9 cellular contexts compared by ENCODE assay signal in genomic region chr20:48769111-48769879, GRCh38. TPM values are rescaled to one million over a fixed set of nuclear protein-coding genes. Genes with fewer than 3 reads are reported as not detected.
DNase-seq lines count a peak whose midpoint lies in the region; ATAC-seq and TF ChIP-seq lines count a peak whose summit lies in the region.
"Had no signal": no experiment of that assay in that cellular context is flagged by ENCODE, and none has a peak within 500 bp of the region (broad histone marks: within the 10 kb centered on the region; RNA-seq: fewer than 3 reads in every experiment).

No MANE protein-coding gene starts in this region.

- peak overlapping the region; percentile 67 for H3K27ac Mint-ChIP-seq in neural progenitor cell

- H3K36me3 Mint-ChIP-seq in neural progenitor cell: peaks cover 26% of the 10 kb centered on the region

- peak overlapping the region; percentile 38 for H3K4me3 Mint-ChIP-seq in neural progenitor cell

- no peaks in the 10 kb centered on the region for H4K20me1 ChIP-seq in DND-41 (ENCODE audit: insufficient read depth, low read length)
- no peaks in the 10 kb centered on the region for H4K20me1 ChIP-seq in PC-3 (ENCODE audit: low read length)
- H4K20me1 ChIP-seq in neural progenitor cell (ENCODE audit: low read depth): no peaks in the 10 kb centered on the region

- H3K27ac ChIP-seq in DND-41 (ENCODE audit: low read length) (no peak overlapping the region), PC-3 (ENCODE audit: low read length) (no peak overlapping the region), neural progenitor cell (no peak overlapping the region)

- no peaks in the 10 kb centered on the region for H3K36me3 ChIP-seq in DND-41 (ENCODE audit: insufficient read depth, low read length)
- no peaks in the 10 kb centered on the region for H3K36me3 ChIP-seq in PC-3 (ENCODE audit: low read depth, low read length)
- H3K36me3 ChIP-seq in neural progenitor cell: no peaks in the 10 kb centered on the region

- no peak overlapping the region for H3K9ac ChIP-seq in DND-41 (ENCODE audit: low read depth, low read length)
- H3K9ac ChIP-seq in PC-3 (ENCODE audit: low read length): no peak overlapping the region
- no peak overlapping the region for H3K9ac ChIP-seq in neural progenitor cell

- H3K4me1 ChIP-seq in DND-41 (ENCODE audit: insufficient read depth, low read length) (no peaks in the 10 kb centered on the region; the same call in 1 of the 2 replicates), PC-3 (ENCODE audit: insufficient read depth, low read length) (no peaks in the 10 kb centered on the region; the same call in 1 of the 2 replicates), neural progenitor cell (peaks cover 6% of the 10 kb centered on the region)

- no TSS peak for BruUV-seq in PC-3 (replicated peaks; lab: Mats Ljungman, UMichigan)

- H3F3A ChIP-seq in PC-3 (ENCODE audit: low read length, unreplicated experiment): no peaks in the 10 kb centered on the region
- peaks cover under 1% of the 10 kb centered on the region for H3F3A ChIP-seq in neural progenitor cell (ENCODE audit: low read depth)

- peaks cover 52% of the 10 kb centered on the region for H3K4me1 Mint-ChIP-seq in neural progenitor cell

- TF ChIP-seq CTCF in DND-41 (IDR thresholded peaks at IDR 0.05; ENCODE audit: borderline replicate concordance, extremely low read depth, low read length, poor library complexity, severe bottlenecking): no peak
- TF ChIP-seq CTCF in PC-3 (conservative IDR thresholded peaks at IDR 0.05; ENCODE audit: low read depth, low read length): no peak
- no peak for TF ChIP-seq CTCF in neural progenitor cell (IDR thresholded peaks at IDR 0.05)

- H3K79me2 ChIP-seq in DND-41 (ENCODE audit: insufficient read depth, low read length): no peaks in the 10 kb centered on the region
- H3K79me2 ChIP-seq in PC-3 (ENCODE audit: low read length): no peaks in the 10 kb centered on the region
- no peaks in the 10 kb centered on the region for H3K79me2 ChIP-seq in neural progenitor cell (ENCODE audit: low read depth)

- DNase-seq in DND-41 (peak; percentile 63), PC-3 (no peak), neural progenitor cell (ENCODE audit: low spot score) (no peak), NCI-H82 (lab: John Stamatoyannopoulos, UW) (no peak), amniotic stem cell (lab: John Stamatoyannopoulos, UW) (no peak), NCI-H1105 (lab: John Stamatoyannopoulos, UW) (no peak)
- DNase-seq in activated gamma-delta T cell treated with anti-CD3 and anti-CD28 coated beads, Interleukin-2, amount 50 U/mL, for 16 hours (ENCODE audit: low read depth): peak; percentile 92
- DNase-seq: right cardiac atrium had no signal

- H3K9me3 ChIP-seq in DND-41 (ENCODE audit: insufficient read depth, low read length, severe bottlenecking) (peaks cover 2% of the 10 kb centered on the region), PC-3 (ENCODE audit: low read length) (no peaks in the 10 kb centered on the region), neural progenitor cell (ENCODE audit: low read depth) (no peaks in the 10 kb centered on the region)

- H3K4me2 ChIP-seq in DND-41 (ENCODE audit: insufficient read depth, low read length) (no peak overlapping the region), PC-3 (ENCODE audit: low read length) (no peak overlapping the region), neural progenitor cell (peak overlapping the region; percentile 16)

- intact Hi-C loops in PC-3 (cut with micrococcal nuclease): no loop called here

- POLR2A ChIA-PET in PC-3 (lab: Charles Lee; ENCODE audit: unreplicated experiment): interaction anchor here (0.7 kb wide), 1 partner anchor 128 kb away, joined by 3 read pairs; no protein-coding TSS in a partner anchor

- H2AFZ ChIP-seq in DND-41 (ENCODE audit: low read depth, low read length) (no peak overlapping the region), PC-3 (ENCODE audit: low read length) (no peak overlapping the region), neural progenitor cell (replicated peaks) (no peak overlapping the region)

- CTCF ChIA-PET in PC-3 (lab: Charles Lee): no interaction called here

- H3K9me3 Mint-ChIP-seq in neural progenitor cell: peaks cover 21% of the 10 kb centered on the region

- H3K9me2 ChIP-seq in PC-3 (replicated peaks; ENCODE audit: low read length): no peaks in the 10 kb centered on the region

- H3K27me3 ChIP-seq in DND-41 (ENCODE audit: insufficient read depth, low read length, poor library complexity) (no peaks in the 10 kb centered on the region), PC-3 (ENCODE audit: low read length) (no peaks in the 10 kb centered on the region), neural progenitor cell (no peaks in the 10 kb centered on the region)

- peaks cover 6% of the 10 kb centered on the region for H3K27me3 Mint-ChIP-seq in neural progenitor cell (ENCODE audit: insufficient read depth, low read depth)

- ATAC-seq in DND-41 (ENCODE audit: insufficient read depth, low read depth) (peak; percentile 84), PC-3 (peak; percentile 45; the same call in 1 of the 2 replicates), HG02588 (IDR thresholded peaks at IDR 0.05; ENCODE audit: unreplicated experiment) (no peak)

- H3K4me3 ChIP-seq in DND-41 (ENCODE audit: low read depth in 1 of 2, low read length in 2 of 2) (no peak overlapping the region), PC-3 (ENCODE audit: low read length) (no peak overlapping the region), neural progenitor cell (no peak overlapping the region)

RNA-seq across cellular contexts. Expression of gene PREX1, which starts 58.5 kb away (rescaled TPM):
- total RNA-seq in PC-3 (2014; rRNA removed) (18.9 and 22.1 TPM in 2 replicates), neural progenitor cell (ENCODE audit: low replicate concordance) (4.5 and 13.4 TPM in 2 replicates)

Comparison
In these comparisons a context has a peak if more than half of its experiments do, and no peak if none do; other contexts are left out.
1. DNase-seq: peak in DND-41 (single experiment) and activated gamma-delta T cell treated with anti-CD3 and anti-CD28 coated beads, Interleukin-2, amount 50 U/mL, for 16 hours (single experiment); none in PC-3 (single experiment), neural progenitor cell (single experiment), NCI-H82 (single experiment), amniotic stem cell (single experiment) and NCI-H1105 (single experiment).